8 cellular contexts compared by ENCODE assay signal in the genomic region with DNA sequence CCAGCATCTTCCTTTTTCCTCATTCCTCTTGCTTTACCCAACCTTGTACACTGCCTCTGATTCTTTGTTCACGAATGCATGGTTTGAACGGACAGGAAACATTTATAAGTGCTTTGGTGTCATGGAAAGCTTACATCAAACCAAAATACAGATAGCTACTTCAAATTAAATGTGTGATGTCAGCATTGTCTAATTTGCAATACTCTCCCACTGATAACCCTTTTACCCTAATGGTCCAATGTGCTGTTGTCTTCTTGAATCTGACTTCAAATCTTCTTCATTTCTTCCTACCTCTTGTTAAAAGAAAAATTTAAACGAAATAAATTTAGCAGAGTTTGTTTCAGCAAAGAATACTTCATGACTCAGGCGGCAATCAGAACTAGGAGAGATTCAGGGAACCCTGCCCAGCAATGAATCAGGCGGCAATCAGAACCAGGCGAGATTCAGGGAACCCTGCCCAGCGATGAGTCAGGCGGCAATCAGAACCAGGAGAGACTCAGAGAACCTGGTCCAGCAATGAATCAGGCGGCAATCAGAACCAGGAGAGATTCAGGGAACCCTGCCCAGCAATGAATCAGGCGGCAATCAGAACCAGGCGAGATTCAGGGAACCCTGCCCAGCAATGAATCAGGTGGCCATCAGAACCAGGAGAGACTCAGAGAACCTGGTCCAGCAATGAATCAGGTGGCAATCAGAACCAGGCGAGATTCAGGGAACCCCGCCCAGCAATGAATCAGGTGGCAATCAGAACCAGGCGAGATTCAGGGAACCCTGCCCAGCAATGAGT.
A peak's percentile ranks its signal among the peaks of the same experiment; 100 is the strongest.
DNase-seq lines count a peak whose midpoint lies in the region; TF ChIP-seq lines count a peak whose summit lies in the region.
"Not testable (repeated sequence)": the region's sequence is repeated elsewhere in the genome, so short reads cannot be mapped to it uniquely, and the experiment has no call there.

No MANE protein-coding gene starts in this region.

- H3K36me3 ChIP-seq in MG63; osteoblast (ENCODE audit: insufficient read depth, low read length): not testable (repeated sequence)

- H3K27ac ChIP-seq in AG04450 (ENCODE audit: low read depth, low read length): not testable (repeated sequence)
- H3K27ac ChIP-seq in dorsolateral prefrontal cortex (peak overlapping the region in 41 of 59 donors; percentile 3 to 84 (median 61)), osteoblast (ENCODE audit: low read depth, low read length) (peak overlapping the region; percentile 37), temporal lobe (ENCODE audit: low read depth, low read length) (peak overlapping the region; percentile 33)

- H3K4me3 ChIP-seq in AG04450 (ENCODE audit: low read depth, low read length); MG63; dorsolateral prefrontal cortex; fibroblast of villous mesenchyme (ENCODE audit: low read depth, low read length); osteoblast (ENCODE audit: insufficient read depth, low read length): not testable (repeated sequence)

- CTCF ChIA-PET in AG04450 (lab: Charles Lee): not testable (repeated sequence)

- H3K4me2 ChIP-seq in osteoblast (ENCODE audit: insufficient read depth, low read length): peak overlapping the region; percentile 60

- H3K79me2 ChIP-seq in osteoblast (ENCODE audit: insufficient read depth, low read length): not testable (repeated sequence)

- peak overlapping the region; percentile 5 for H2AFZ ChIP-seq in osteoblast (ENCODE audit: low read length)

- H3K9me3 ChIP-seq in AG04450 (ENCODE audit: control insufficient read depth, insufficient read depth, low read length); MG63; osteoblast (ENCODE audit: low read depth, low read length): not testable (repeated sequence)

- intact Hi-C loops in dorsolateral prefrontal cortex (cut with DNase I): not testable (repeated sequence)

- H3K4me1 ChIP-seq in osteoblast (ENCODE audit: insufficient read depth, low read length): not testable (repeated sequence)

- POLR2A ChIA-PET in AG04450 (lab: Yijun Ruan, JAX): not testable (repeated sequence)

- DNase-seq in AG04450 (ENCODE audit: low read depth, low spot score) (peak; percentile 15), GM03348 (ENCODE audit: low spot score) (peak; percentile 46), MG63 (peak; percentile 90), amygdala (lab: John Stamatoyannopoulos, UW) (peak in 30 of 56 donors; percentile 1 to 59 (median 19)), dorsolateral prefrontal cortex (peak; percentile 7 to 88 (median 66)), fibroblast of villous mesenchyme (ENCODE audit: low read depth) (peak; percentile 1)
- not testable (repeated sequence) for DNase-seq in osteoblast (ENCODE audit: insufficient read length, low spot score, missing footprints)

- TF ChIP-seq CTCF in AG04450 (IDR thresholded peaks at IDR 0.05; ENCODE audit: low read depth, low read length); dorsolateral prefrontal cortex (IDR thresholded peaks at IDR 0.05 in 54 of 56, conservative IDR thresholded peaks at IDR 0.05 in 2 of 56; ENCODE audit: low read depth in 1 of 56, partially characterized antibody in 56 of 56); fibroblast of villous mesenchyme (IDR thresholded peaks at IDR 0.05; ENCODE audit: insufficient read depth, low read depth, low read length); osteoblast (IDR thresholded peaks at IDR 0.05; ENCODE audit: extremely low read depth, low read depth, low read length): not testable (repeated sequence)

- not testable (repeated sequence) for H3K27me3 ChIP-seq in AG04450 (ENCODE audit: control insufficient read depth, insufficient read depth, low read length); MG63; dorsolateral prefrontal cortex; osteoblast (ENCODE audit: insufficient read depth, low read length)

- not testable (repeated sequence) for H4K20me1 ChIP-seq in osteoblast (ENCODE audit: insufficient read depth, low read length)
